In the genomic region with DNA sequence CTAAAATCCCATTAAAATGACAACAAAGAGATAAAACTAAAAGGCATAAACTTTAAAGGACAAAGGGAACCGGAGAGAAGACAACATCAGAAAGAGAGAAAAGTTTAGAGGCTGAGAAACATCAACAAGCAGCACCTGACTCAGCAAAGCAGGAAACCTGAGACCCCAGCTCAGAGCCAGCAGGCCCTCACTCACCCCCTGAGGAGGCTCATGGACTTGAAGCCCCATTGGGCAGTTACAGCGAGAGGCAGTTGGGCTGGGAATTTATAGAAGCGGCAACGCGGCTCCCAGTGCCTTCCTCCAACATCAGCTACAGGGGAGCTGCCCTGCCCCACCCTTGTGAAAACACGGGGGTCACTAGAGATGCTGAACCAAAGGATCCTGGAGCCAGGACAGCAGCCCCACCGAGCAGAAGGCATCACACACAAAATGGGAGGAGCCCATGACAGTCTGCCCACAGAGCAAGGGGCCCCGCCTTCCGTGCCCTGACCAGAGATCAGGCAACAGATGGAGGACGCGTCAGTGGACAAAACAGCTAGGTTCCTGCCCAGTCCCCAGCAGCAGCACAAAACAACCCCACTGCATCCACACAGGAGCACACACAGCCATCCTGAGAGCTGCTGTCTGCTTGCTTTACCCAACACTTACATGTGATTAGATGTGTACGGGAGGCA, we compare ENCODE assay signal across 29 cellular contexts. TPM values are rescaled to one million over a fixed set of nuclear protein-coding genes. Genes with fewer than 3 reads are reported as not detected.
DNase-seq lines count a peak whose midpoint lies in the region; ATAC-seq, FAIRE-seq and TF ChIP-seq lines count a peak whose summit lies in the region.
"Had no signal": no experiment of that assay in that cellular context is flagged by ENCODE, and none has a peak within 500 bp of the region (broad histone marks: within the 10 kb centered on the region; RNA-seq: fewer than 3 reads in every experiment).

No MANE protein-coding gene starts in this region.

- H4K20me1 ChIP-seq in H1 (replicated peaks in 1 of 2; ENCODE audit: control insufficient read depth in 1 of 2, insufficient read depth in 2 of 2, low read length in 2 of 2): no peaks in the 10 kb centered on the region

- H3K9me3 ChIP-seq in H1 (ENCODE audit: insufficient read depth in 2 of 2, low read depth in 1 of 2, low read length in 1 of 2): no peaks in the 10 kb centered on the region; a peak in 1 of 4 replicates
- H3K9me3 ChIP-seq: breast epithelium, pancreas had no signal

- H3K27ac Mint-ChIP-seq in activated CD8-positive, alpha-beta T cell treated with anti-CD3 and anti-CD28 coated beads for 36 hours: no peak overlapping the region
- H3K27ac Mint-ChIP-seq: activated naive CD4-positive, alpha-beta T cell treated with anti-CD3 and anti-CD28 coated beads, Interleukin-2, amount 50 U/mL, for 72 hours; CD4-positive, CD25-positive, alpha-beta regulatory T cell; stimulated activated naive B cell treated with anti-CD40 and anti-IgM and Interleukin-4, amounts not matched to agents 10 μg/mL and 1 μg/mL and 100 μg/mL, for 72 hours had no signal

- TF ChIP-seq POLR2A in H1 (IDR thresholded peaks at IDR 0.05; ENCODE audit: control extremely low read depth in 1 of 2, low read depth in 2 of 2, low read length in 2 of 2): no peak

- peaks cover 2% of the 10 kb centered on the region; the same call in 1 of the 2 replicates for H3K23me2 ChIP-seq in H1 (ENCODE audit: low read depth, low read length)

- H3K4ac ChIP-seq in H1 (replicated peaks; ENCODE audit: insufficient read length, low read depth, low read length): no peak overlapping the region

- no peak overlapping the region for H2BK12ac ChIP-seq in H1 (ENCODE audit: low read depth, low read length)

- DNase-seq in NCI-H524 (lab: John Stamatoyannopoulos, UW) (peak; percentile 8 to 61), NCI-H524 treated with DMSO at 0.1 percent for 48 hours (lab: John Stamatoyannopoulos, UW) (no peak), NCI-H82 (lab: John Stamatoyannopoulos, UW) (peak; percentile 65), H1 (ENCODE audit: low read depth in 1 of 2, low spot score in 2 of 2) (no peak), GM03348 (ENCODE audit: low spot score) (no peak)
- no peak for DNase-seq in activated CD8-positive, alpha-beta T cell treated with anti-CD3 and anti-CD28 coated beads for 36 hours
- DNase-seq: activated CD4-positive, alpha-beta T cell treated with anti-CD3 and anti-CD28 coated beads for 48 hours; activated CD8-positive, alpha-beta memory T cell treated with anti-CD3 and anti-CD28 coated beads for 24 hours; activated effector memory CD4-positive, alpha-beta T cell treated with Interleukin-2 at 50 U/mL for 16 hours; activated T-cell treated with anti-CD3 and anti-CD28 coated beads for 4 hours; CD4-positive, CD25-positive, alpha-beta regulatory T cell; DND-41; effector CD4-positive, alpha-beta T cell; hypothalamus; NCI-H1092; NCI-H187; NCI-H526; pancreas; SJCRH30; small intestine; stimulated activated naive B cell treated with anti-CD40 and anti-IgM and Interleukin-4, amounts not matched to agents 10 μg/mL and 1 μg/mL and 100 μg/mL, for 72 hours; T1000; trophoblast cell had no signal

- H3K4me1 ChIP-seq in H1 (replicated peaks in 1 of 4; ENCODE audit: control insufficient read depth in 3 of 4, insufficient read depth in 4 of 4, low read length in 3 of 4): peaks cover 0 to 8% (median 3%) of the 10 kb centered on the region in 4 experiments; a peak in 4 of 7 replicates
- H3K4me1 ChIP-seq: breast epithelium, pancreas, SJCRH30 had no signal

- H3K36me3 ChIP-seq in H1 (ENCODE audit: control insufficient read depth in 2 of 4, insufficient read depth in 4 of 4, low read length in 3 of 4): no peaks in the 10 kb centered on the region
- H3K36me3 ChIP-seq: breast epithelium, pancreas, SJCRH30 had no signal

- TF ChIP-seq CTCF in H1 (IDR thresholded peaks at IDR 0.05; ENCODE audit: control extremely low read depth in 1 of 3, insufficient read depth in 1 of 3, low read depth in 1 of 3, low read length in 3 of 3): no peak
- no peak for TF ChIP-seq CTCF in activated CD8-positive, alpha-beta T cell treated with anti-CD3 and anti-CD28 coated beads for 36 hours (IDR thresholded peaks at IDR 0.05)

- H3K9me3 Mint-ChIP-seq in activated CD8-positive, alpha-beta T cell treated with anti-CD3 and anti-CD28 coated beads for 36 hours: no peaks in the 10 kb centered on the region
- H3K9me3 Mint-ChIP-seq: activated naive CD4-positive, alpha-beta T cell treated with anti-CD3 and anti-CD28 coated beads, Interleukin-2, amount 50 U/mL, for 72 hours had no signal

- no peak overlapping the region for H3K56ac ChIP-seq in H1 (replicated peaks; ENCODE audit: insufficient read length, low read depth, low read length)

- H3K4me2 ChIP-seq in H1 (ENCODE audit: insufficient read depth in 1 of 2, low read depth in 2 of 2, low read length in 2 of 2): no peak overlapping the region

- H3K36me3 Mint-ChIP-seq in activated CD8-positive, alpha-beta T cell treated with anti-CD3 and anti-CD28 coated beads for 36 hours (ENCODE audit: low read depth): no peaks in the 10 kb centered on the region
- H3K36me3 Mint-ChIP-seq: activated naive CD4-positive, alpha-beta T cell treated with anti-CD3 and anti-CD28 coated beads, Interleukin-2, amount 50 U/mL, for 72 hours; CD4-positive, CD25-positive, alpha-beta regulatory T cell; stimulated activated naive B cell treated with anti-CD40 and anti-IgM and Interleukin-4, amounts not matched to agents 10 μg/mL and 1 μg/mL and 100 μg/mL, for 72 hours had no signal

- H3K9ac ChIP-seq in H1 (replicated peaks in 1 of 4; ENCODE audit: extremely low read depth in 1 of 4, low read depth in 3 of 4, low read length in 3 of 4): no peak overlapping the region

- H3K14ac ChIP-seq in H1 (ENCODE audit: insufficient read length): no peak overlapping the region

- no peak overlapping the region for H4K91ac ChIP-seq in H1 (replicated peaks; ENCODE audit: insufficient read length, low read length)

- H3K4me3 ChIP-seq in H1 (ENCODE audit: extremely low read depth in 1 of 4, insufficient read depth in 2 of 4, low read depth in 3 of 4, low read length in 4 of 4): no peak overlapping the region
- H3K4me3 ChIP-seq: breast epithelium, pancreas, SJCRH30 had no signal

- no peak for ATAC-seq in GM18861 (IDR thresholded peaks at IDR 0.05; ENCODE audit: unreplicated experiment)
- no peak for ATAC-seq in activated CD8-positive, alpha-beta T cell treated with anti-CD3 and anti-CD28 coated beads for 36 hours
- ATAC-seq in HG03039 (IDR thresholded peaks at IDR 0.05; ENCODE audit: unreplicated experiment): no peak
- ATAC-seq: activated naive CD4-positive, alpha-beta T cell treated with anti-CD3 and anti-CD28 coated beads, Interleukin-2, amount 50 U/mL, for 72 hours; left lobe of liver; stimulated activated naive B cell treated with anti-CD40 and anti-IgM and Interleukin-4, amounts not matched to agents 10 μg/mL and 1 μg/mL and 100 μg/mL, for 72 hours had no signal

- no peak overlapping the region for H3K23ac ChIP-seq in H1 (ENCODE audit: insufficient read length)

- no peak overlapping the region for H2BK15ac ChIP-seq in H1 (ENCODE audit: low read length)

- no peak for TF ChIP-seq RAD21 in H1 (IDR thresholded peaks at IDR 0.05 in 1 of 2, conservative IDR thresholded peaks at IDR 0.05 in 1 of 2; ENCODE audit: low read depth in 2 of 2, low read length in 2 of 2)

- TF ChIP-seq EP300 in H1 (IDR thresholded peaks at IDR 0.05; ENCODE audit: borderline replicate concordance in 1 of 2, low read depth in 2 of 2, low read length in 2 of 2): no peak

- H2AFZ ChIP-seq in H1 (ENCODE audit: low read length): no peak overlapping the region

- H3K79me2 ChIP-seq in H1 (ENCODE audit: control insufficient read depth in 1 of 2, insufficient read depth in 2 of 2, low read length in 2 of 2): no peaks in the 10 kb centered on the region

- 0 out of 2 replicates have a peak overlapping the region, but pooled peaks have one; percentile 12 for H2BK5ac ChIP-seq in H1 (ENCODE audit: low read depth, low read length)

- 85% methylated on average over 12 of the region's 12 CpGs; no CpG with 5 or more reads in 1 of the 2 experiments for WGBS in H1 (ENCODE audit: extremely low coverage in 1 of 2, insufficient coverage in 1 of 2, insufficient read length in 1 of 2, insufficient replicate concordance in 2 of 2, low coverage in 1 of 2, low lambda C conversion rate in 2 of 2, missing lambda C conversion rate in 1 of 2), 2 experiments

- no peak for FAIRE-seq in H1 (lab: Jason Lieb, UNC)
- FAIRE-seq: colon, pancreas, small intestine had no signal

- no peak overlapping the region for H2BK120ac ChIP-seq in H1 (replicated peaks; ENCODE audit: low read depth, low read length)

- H4K5ac ChIP-seq in H1 (ENCODE audit: insufficient read length, low read depth, low read length): no peak overlapping the region

- peaks cover 16% of the 10 kb centered on the region for H3K27me3 Mint-ChIP-seq in activated CD8-positive, alpha-beta T cell treated with anti-CD3 and anti-CD28 coated beads for 36 hours

- no peak overlapping the region for H4K8ac ChIP-seq in H1 (ENCODE audit: extremely low read depth, insufficient read depth, low read length)

- no peak overlapping the region for H3K27ac ChIP-seq in H1 (ENCODE audit: low read depth, low read length)
- H3K27ac ChIP-seq: breast epithelium, pancreas, SJCRH30 had no signal

- POLR2A ChIA-PET in H1 (lab: Charles Lee; ENCODE audit: partially characterized antibody): no interaction called here
- POLR2A ChIA-PET in activated CD8-positive, alpha-beta T cell treated with anti-CD3 and anti-CD28 coated beads for 36 hours (lab: Charles Lee): interaction anchor here (0.6 kb wide), 1 partner anchor 26 kb away, joined by 3 read pairs; no protein-coding TSS in a partner anchor

- H3K27me3 ChIP-seq in H1 (replicated peaks in 1 of 4; ENCODE audit: control insufficient read depth in 3 of 4, extremely low read depth in 1 of 4, insufficient read depth in 3 of 4, low read length in 3 of 4): peaks cover 0 to 6% (median 2%) of the 10 kb centered on the region in 4 experiments; a peak in 3 of 7 replicates
- H3K27me3 ChIP-seq: pancreas, SJCRH30 had no signal

- H3K18ac ChIP-seq in H1 (ENCODE audit: extremely low read depth, low read length): no peak overlapping the region

- no peak overlapping the region; the same call in 1 of the 2 replicates for H2AK5ac ChIP-seq in H1 (ENCODE audit: low read depth, low read length)

- no peaks in the 10 kb centered on the region for H3K4me1 Mint-ChIP-seq in activated CD8-positive, alpha-beta T cell treated with anti-CD3 and anti-CD28 coated beads for 36 hours (ENCODE audit: low read depth)

- CTCF ChIA-PET in H1 (lab: Charles Lee; ENCODE audit: partially characterized antibody): interaction anchor here (1.1 to 2.8 kb wide), 2 partner anchors 12 to 22 kb away, joined by 3 to 14 read pairs; no protein-coding TSS in a partner anchor
- CTCF ChIA-PET in activated CD8-positive, alpha-beta T cell treated with anti-CD3 and anti-CD28 coated beads for 36 hours (lab: Charles Lee): no interaction called here

- no peak overlapping the region for H3K4me3 Mint-ChIP-seq in activated CD8-positive, alpha-beta T cell treated with anti-CD3 and anti-CD28 coated beads for 36 hours
- H3K4me3 Mint-ChIP-seq: CD4-positive, CD25-positive, alpha-beta regulatory T cell; stimulated activated naive B cell treated with anti-CD40 and anti-IgM and Interleukin-4, amounts not matched to agents 10 μg/mL and 1 μg/mL and 100 μg/mL, for 72 hours had no signal

- intact Hi-C loops in activated CD8-positive, alpha-beta T cell treated with anti-CD3 and anti-CD28 coated beads for 36 hours (cut with micrococcal nuclease): no loop called here

- H2BK20ac ChIP-seq in H1 (ENCODE audit: low read length): no peak overlapping the region; the same call in 1 of the 2 replicates

- no peaks in the 10 kb centered on the region for H3K79me1 ChIP-seq in H1 (ENCODE audit: low read depth, low read length)

RNA-seq across cellular contexts. Expression of gene CMPK2, which starts 52.7 kb away (rescaled TPM):
- 0.28 and 0.31 TPM in 2 replicates for total RNA-seq in H1 (2021; fragmentation: NEBNext Ultra II Directional; extraction: Animal tissue kit (Norgen Biotek cat#: 25700))
- polyA plus RNA-seq in H1 (2011; rRNA removed): 0.46 and 0.53 TPM in 2 replicates
- 0.36 TPM for polyA plus RNA-seq in H1 (2011; cell fraction: cytosol; rRNA removed)
- polyA plus RNA-seq in H1 (2011; cell fraction: nucleus; rRNA removed): 0.34 TPM
- polyA plus RNA-seq in H1 (2012, experiment 1 of 2): 0.16 to 0.51 TPM (median 0.40 TPM) in 4 replicates
- 0.70 TPM for polyA plus RNA-seq in H1 (2012, experiment 2 of 2)
- 0.28 TPM for polyA plus RNA-seq in H1 (2013, experiment 1 of 2)
- polyA plus RNA-seq in H1 (2013, experiment 2 of 2): 0.33 TPM
- polyA minus RNA-seq in H1 (2011; rRNA and poly(A)+ RNA removed): 1.1 and 1.6 TPM in 2 replicates
- polyA minus RNA-seq in H1 (2011; cell fraction: cytosol; rRNA and poly(A)+ RNA removed): not detected
- 0.70 TPM for polyA minus RNA-seq in H1 (2011; cell fraction: nucleus; rRNA and poly(A)+ RNA removed)
- 1 to 10 TPM; 3.2 to 4.5 TPM for total RNA-seq in activated CD8-positive, alpha-beta T cell treated with anti-CD3 and anti-CD28 coated beads for 36 hours
- total RNA-seq: SJCRH30 had no signal

Comparison
In these comparisons a context has a peak if more than half of its experiments do, and no peak if none do; other contexts are left out.
1. DNase-seq: peak in NCI-H524 (2 of 2) and NCI-H82 (single experiment); none in NCI-H524 treated with DMSO at 0.1 percent for 48 hours (single experiment), H1 (0 of 2), activated CD8-positive, alpha-beta T cell treated with anti-CD3 and anti-CD28 coated beads for 36 hours (single experiment) and GM03348 (single experiment).